In genomic region chr5:95962785-95963184, GRCh38 we compare ENCODE assay signal across 8 cellular contexts. TPM values are rescaled to one million over a fixed set of nuclear protein-coding genes. Genes with fewer than 3 reads are reported as not detected.
DNase-seq lines count a peak whose midpoint lies in the region; ATAC-seq lines count a peak whose summit lies in the region.

No MANE protein-coding gene starts in this region.

- H3K27me3 ChIP-seq in ACC112 (ENCODE audit: insufficient read depth, low read length): no peaks in the 10 kb centered on the region
- H3K27me3 ChIP-seq in naive thymus-derived CD4-positive, alpha-beta T cell (ENCODE audit: control insufficient read depth in 2 of 2, insufficient read depth in 2 of 2, low read length in 2 of 2): no peaks in the 10 kb centered on the region

- peak overlapping the region; percentile 91; the same call in 1 of the 2 replicates for H3K4me3 ChIP-seq in ACC112 (ENCODE audit: low read depth, low read length)
- peak overlapping the region; percentile 73 for H3K4me3 ChIP-seq in naive thymus-derived CD4-positive, alpha-beta T cell (ENCODE audit: low read length)

- H3K4me1 Mint-ChIP-seq in naive thymus-derived CD4-positive, alpha-beta T cell: peaks cover 28 to 42% (median 34%) of the 10 kb centered on the region in 7 donors

- H3K36me3 ChIP-seq in ACC112 (ENCODE audit: insufficient read depth, low read length): peaks cover 4% of the 10 kb centered on the region; the same call in 1 of the 2 replicates
- H3K36me3 ChIP-seq in naive thymus-derived CD4-positive, alpha-beta T cell (ENCODE audit: control insufficient read depth in 2 of 3, insufficient read depth in 3 of 3, low read length in 3 of 3): peaks cover 0 to 4% (median 0%) of the 10 kb centered on the region in 3 experiments

- no peak overlapping the region for H2AFZ ChIP-seq in ACC112 (ENCODE audit: low read length, unreplicated experiment)

- H3K27me3 Mint-ChIP-seq in naive thymus-derived CD4-positive, alpha-beta T cell: peaks cover 0 to 6% (median 0%) of the 10 kb centered on the region in 5 donors

- peak overlapping the region; percentile 67 for H3K27ac ChIP-seq in ACC112 (ENCODE audit: low read depth, low read length)
- H3K27ac ChIP-seq in cingulate gyrus (ENCODE audit: low read depth, low read length): peak overlapping the region; percentile 92
- peak overlapping the region; percentile 90 for H3K27ac ChIP-seq in naive thymus-derived CD4-positive, alpha-beta T cell (ENCODE audit: low read depth, low read length)

- H3K36me3 Mint-ChIP-seq in naive thymus-derived CD4-positive, alpha-beta T cell: peaks cover 0 to 5% (median 0%) of the 10 kb centered on the region in 5 donors

- CTCF ChIA-PET in naive thymus-derived CD4-positive, alpha-beta T cell (lab: Charles Lee): interaction anchor here (1.1 kb wide), 1 partner anchor 38 kb away, joined by 3 read pairs; no protein-coding TSS in a partner anchor

- H3K4me3 Mint-ChIP-seq in naive thymus-derived CD4-positive, alpha-beta T cell: peak overlapping the region; percentile 92 to 98 (median 96)

- H3K27ac Mint-ChIP-seq in naive thymus-derived CD4-positive, alpha-beta T cell: peak overlapping the region; percentile 3 to 99 (median 98)

- peak; percentile 40 for DNase-seq in NCI-H226
- peak in 1 of 9 donors; percentile 13 for DNase-seq in naive thymus-derived CD4-positive, alpha-beta T cell
- no peak for DNase-seq in OCI-M2 (lab: John Stamatoyannopoulos, UW; ENCODE audit: unreplicated experiment)
- DNase-seq in cerebellar cortex (ENCODE audit: low spot score): no peak

- peaks cover 0 to under 1% (median 0%) of the 10 kb centered on the region in 11 donors for H3K9me3 Mint-ChIP-seq in naive thymus-derived CD4-positive, alpha-beta T cell

- H3K79me2 ChIP-seq in ACC112 (ENCODE audit: control insufficient read depth, insufficient read depth, low read length, unreplicated experiment): peaks cover 38% of the 10 kb centered on the region

- H3K9me3 ChIP-seq in naive thymus-derived CD4-positive, alpha-beta T cell (ENCODE audit: control insufficient read depth in 2 of 3, low read length in 3 of 3): no peaks in the 10 kb centered on the region

- no peak for ATAC-seq in naive thymus-derived CD4-positive, alpha-beta T cell
- ATAC-seq in HG02885 (IDR thresholded peaks at IDR 0.05; ENCODE audit: poor library complexity, unreplicated experiment): no peak
- no peak for ATAC-seq in GM19455 (IDR thresholded peaks at IDR 0.05; ENCODE audit: unreplicated experiment)

- H3K4me1 ChIP-seq in ACC112 (ENCODE audit: control insufficient read depth, insufficient read depth, low read length, unreplicated experiment): peaks cover 22% of the 10 kb centered on the region
- peaks cover 12 to 13% of the 10 kb centered on the region in 2 donors for H3K4me1 ChIP-seq in naive thymus-derived CD4-positive, alpha-beta T cell (ENCODE audit: control insufficient read depth in 2 of 2, insufficient read depth in 2 of 2, low read length in 2 of 2)

- intact Hi-C loops in naive thymus-derived CD4-positive, alpha-beta T cell (cut with micrococcal nuclease): loop anchor here (1.0 to 10.0 kb wide), 14 partner anchors 104 to 1850 kb away; partner anchors contain the start of genes ERAP1 (in 2 of the 2), KIAA0825 (in 2 of the 2), SLF1 (in 2 of the 2) and ARSK (in 1 of the 2)

- POLR2A ChIA-PET in naive thymus-derived CD4-positive, alpha-beta T cell (lab: Charles Lee): interaction anchor here (0.6 kb wide), 1 partner anchor 62 kb away, joined by 3 read pairs; no protein-coding TSS in a partner anchor

RNA-seq across cellular contexts. Expression of gene ELL2, which starts 1.1 kb away (rescaled TPM):
- 10 to 100 TPM; 12.6 to 65.8 (median 41.3) TPM for total RNA-seq in naive thymus-derived CD4-positive, alpha-beta T cell
- 1 to 10 TPM; 1.9 to 2.0 TPM for polyA plus RNA-seq in naive thymus-derived CD4-positive, alpha-beta T cell
